Comparison of ENCODE assay signal across 28 cellular contexts in the genomic region with DNA sequence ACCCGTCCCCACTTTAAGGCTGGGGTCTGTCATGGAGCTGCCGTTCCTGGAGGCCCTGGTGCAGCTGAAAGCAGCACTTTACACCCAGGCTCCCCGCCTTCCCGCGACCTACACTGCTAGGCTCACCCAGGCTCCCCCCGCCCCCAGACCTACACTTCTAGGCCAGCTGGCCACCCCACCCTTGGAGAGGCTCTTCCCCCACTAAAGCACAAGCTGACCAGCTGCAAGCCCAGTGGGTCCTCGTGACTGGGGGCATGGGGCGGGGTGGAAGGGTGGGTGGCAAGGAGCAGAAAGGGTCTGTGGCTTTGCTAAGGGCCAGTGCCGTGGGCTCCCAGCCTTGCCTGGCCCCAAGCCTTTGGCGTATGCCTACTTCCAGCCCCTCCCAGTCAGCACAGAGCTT. TPM values are rescaled to one million over a fixed set of nuclear protein-coding genes. Genes with fewer than 3 reads are reported as not detected.
DNase-seq lines count a peak whose midpoint lies in the region; ATAC-seq and TF ChIP-seq lines count a peak whose summit lies in the region.
"Had no signal": no experiment of that assay in that cellular context is flagged by ENCODE, and none has a peak within 500 bp of the region (broad histone marks: within the 10 kb centered on the region; RNA-seq: fewer than 3 reads in every experiment).

No MANE protein-coding gene starts in this region.

- no peak overlapping the region for H3K4me2 ChIP-seq in neuronal stem cell (ENCODE audit: insufficient read depth, low read length, poor library complexity, severe bottlenecking)
- H3K4me2 ChIP-seq: BLaER1 treated with 17β-estradiol and CSF1 and Interleukin-3, amounts not matched to agents 10 nM and 100 nM; SK-N-SH had no signal

- no peaks in the 10 kb centered on the region for H3K27me3 ChIP-seq in right cardiac atrium (ENCODE audit: control insufficient read depth, insufficient read depth)
- peaks cover 72% of the 10 kb centered on the region for H3K27me3 ChIP-seq in left ventricle myocardium inferior (ENCODE audit: low read depth)
- H3K27me3 ChIP-seq in neuronal stem cell (ENCODE audit: control insufficient read depth in 3 of 3, insufficient read depth in 3 of 3, low read depth in 1 of 3, low read length in 3 of 3), result peaks cover 0 to 40% (median 0%) of the 10 kb centered on the region in 3 experiments
- H3K27me3 ChIP-seq in tibial nerve, result peaks cover 0 to 8% of the 10 kb centered on the region in 2 donors

- H3K4ac ChIP-seq in neuronal stem cell (ENCODE audit: low read length), result no peak overlapping the region

- H2BK15ac ChIP-seq in neuronal stem cell (ENCODE audit: low read length), result no peak overlapping the region

- no peak for TF ChIP-seq CTCF in left ventricle myocardium inferior (IDR thresholded peaks at IDR 0.05; ENCODE audit: borderline replicate concordance)
- TF ChIP-seq CTCF in tibial nerve (IDR thresholded peaks at IDR 0.05), result no peak
- TF ChIP-seq CTCF in Calu3 (IDR thresholded peaks at IDR 0.05; ENCODE audit: unreplicated experiment), result no peak

- 69% methylated on average over 10 of the region's 10 CpGs for WGBS in right cardiac atrium
- WGBS in neuronal stem cell (ENCODE audit: extremely low coverage in 2 of 2, insufficient read length in 2 of 2, insufficient replicate concordance in 1 of 2), 2 donors, result no CpG with 5 or more reads among the region's 10 CpGs
- WGBS in tibial nerve, 2 donors, result 51 to 54% methylated on average over 10 of the region's 10 CpGs

- no peak overlapping the region for H2BK12ac ChIP-seq in neuronal stem cell (ENCODE audit: low read length)

- H3K4me1 ChIP-seq in right cardiac atrium (ENCODE audit: control insufficient read depth, insufficient read depth, low read length), result no peaks in the 10 kb centered on the region
- H3K4me1 ChIP-seq in left ventricle myocardium inferior, result no peaks in the 10 kb centered on the region
- H3K4me1 ChIP-seq in neuronal stem cell (ENCODE audit: control insufficient read depth in 2 of 2, insufficient read depth in 1 of 2, low read depth in 1 of 2, low read length in 2 of 2), result peaks cover 0 to 18% of the 10 kb centered on the region in 2 donors
- H3K4me1 ChIP-seq in tibial nerve, result peaks cover 0 to 53% (median 19%) of the 10 kb centered on the region in 4 donors
- H3K4me1 ChIP-seq: BLaER1 treated with 17β-estradiol and CSF1 and Interleukin-3, amounts not matched to agents 10 nM and 100 nM; Caco-2 had no signal

- DNase-seq in right cardiac atrium (peak in 2 of 3 donors; percentile 25 to 28), left ventricle myocardium inferior (no peak), globus pallidus (ENCODE audit: low spot score) (peak; percentile 54), neuronal stem cell (ENCODE audit: low spot score) (no peak), tibial nerve (ENCODE audit: low spot score in 2 of 2) (no peak), SW 1271 (lab: John Stamatoyannopoulos, UW) (no peak), Calu3 (no peak)
- DNase-seq: Caco-2; CD4-positive, alpha-beta memory T cell; DMS 273 treated with DMSO at 0.1 percent for 48 hours; DMS79 treated with DMSO at 0.1 percent for 48 hours; GF-D8; NCI-H1092 treated with DMSO at 0.1 percent for 48 hours; NCI-H1436; NCI-H187; NCI-H2081 treated with DMSO at 0.1 percent for 48 hours; NCI-H2171; NCI-H226; NCI-H510A; NCI-H69; SIG-M5; SK-N-SH had no signal

- H4K8ac ChIP-seq in neuronal stem cell (ENCODE audit: low read depth, low read length), result no peak overlapping the region

- no peak overlapping the region for H2AFZ ChIP-seq in neuronal stem cell (ENCODE audit: low read length)

- no peak overlapping the region for H3K14ac ChIP-seq in neuronal stem cell (ENCODE audit: low read length)

- H3K27ac Mint-ChIP-seq in Calu3 (ENCODE audit: unreplicated experiment), result no peak overlapping the region
- H3K27ac Mint-ChIP-seq: CD4-positive, alpha-beta memory T cell had no signal

- H3K36me3 ChIP-seq in left ventricle myocardium inferior, result no peaks in the 10 kb centered on the region
- H3K36me3 ChIP-seq in neuronal stem cell (replicated peaks in 1 of 2; ENCODE audit: control insufficient read depth in 2 of 2, insufficient read depth in 2 of 2, low read length in 2 of 2), result no peaks in the 10 kb centered on the region
- no peaks in the 10 kb centered on the region for H3K36me3 ChIP-seq in tibial nerve
- H3K36me3 ChIP-seq: BLaER1 treated with 17β-estradiol and CSF1 and Interleukin-3, amounts not matched to agents 10 nM and 100 nM had no signal

- no peak overlapping the region for H2BK120ac ChIP-seq in neuronal stem cell (ENCODE audit: low read depth, low read length)

- no peak overlapping the region for H4K91ac ChIP-seq in neuronal stem cell (ENCODE audit: low read depth, low read length, poor library complexity)

- no peak overlapping the region for H3K27ac ChIP-seq in right cardiac atrium (ENCODE audit: low read length)
- H3K27ac ChIP-seq in left ventricle myocardium inferior (replicated peaks), result no peak overlapping the region
- no peak overlapping the region for H3K27ac ChIP-seq in neuronal stem cell (replicated peaks; ENCODE audit: low read length)
- H3K27ac ChIP-seq in tibial nerve, result peak overlapping the region in 3 of 4 donors; percentile 14 to 88 (median 75)
- H3K27ac ChIP-seq: BLaER1 treated with 17β-estradiol and CSF1 and Interleukin-3, amounts not matched to agents 10 nM and 100 nM; RWPE1 had no signal

- no peaks in the 10 kb centered on the region for H3K9me3 Mint-ChIP-seq in Calu3 (ENCODE audit: low read depth, unreplicated experiment)

- intact Hi-C loops in right cardiac atrium (cut with DNase I) (no loop called here), left ventricle myocardium inferior (cut with micrococcal nuclease) (no loop called here), Calu3 (cut with micrococcal nuclease; ENCODE audit: unreplicated experiment) (no loop called here)

- CTCF ChIA-PET in Calu3 (lab: Charles Lee), result interaction anchor here (1.4 kb wide), 1 partner anchor 9 kb away, joined by 3 read pairs; no protein-coding TSS in a partner anchor

- peak overlapping the region; percentile 1 for H2AK5ac ChIP-seq in neuronal stem cell (ENCODE audit: low read depth, low read length)

- H3K18ac ChIP-seq in neuronal stem cell (ENCODE audit: low read length), result no peak overlapping the region

- TF ChIP-seq POLR2A in tibial nerve (IDR thresholded peaks at IDR 0.05), result no peak

- no peaks in the 10 kb centered on the region for H3K36me3 Mint-ChIP-seq in Calu3 (ENCODE audit: insufficient read depth, unreplicated experiment)
- H3K36me3 Mint-ChIP-seq: CD4-positive, alpha-beta memory T cell had no signal

- no peak overlapping the region for H3K23ac ChIP-seq in neuronal stem cell (ENCODE audit: low read depth, low read length, poor library complexity)

- peaks cover 47% of the 10 kb centered on the region for H3K27me3 Mint-ChIP-seq in Calu3 (ENCODE audit: unreplicated experiment)

- no peaks in the 10 kb centered on the region for H3K79me1 ChIP-seq in neuronal stem cell (ENCODE audit: low read depth, low read length)

- no peak for TF ChIP-seq EP300 in tibial nerve (IDR thresholded peaks at IDR 0.05)

- H3K4me3 ChIP-seq in right cardiac atrium (ENCODE audit: low read length) (no peak overlapping the region), left ventricle myocardium inferior (no peak overlapping the region), neuronal stem cell (ENCODE audit: low read length in 2 of 2) (no peak overlapping the region), tibial nerve (no peak overlapping the region)
- H3K4me3 ChIP-seq: BLaER1 treated with 17β-estradiol and CSF1 and Interleukin-3, amounts not matched to agents 10 nM and 100 nM had no signal

- no peaks in the 10 kb centered on the region for H3K4me1 Mint-ChIP-seq in Calu3 (ENCODE audit: low read depth, unreplicated experiment)
- H3K4me1 Mint-ChIP-seq: CD4-positive, alpha-beta memory T cell had no signal

- H3K9me3 ChIP-seq in right cardiac atrium (ENCODE audit: control insufficient read depth, low read length) (no peaks in the 10 kb centered on the region), left ventricle myocardium inferior (replicated peaks) (peaks cover 21% of the 10 kb centered on the region), neuronal stem cell (replicated peaks in 1 of 2; ENCODE audit: control insufficient read depth in 2 of 2, insufficient read depth in 1 of 2, low read depth in 1 of 2, low read length in 2 of 2) (peaks cover 0 to 3% of the 10 kb centered on the region in 2 donors), tibial nerve (peaks cover 0 to 18% (median 0%) of the 10 kb centered on the region in 4 donors)
- H3K9me3 ChIP-seq: Caco-2, SK-N-SH had no signal

- ATAC-seq in right cardiac atrium (no peak), GM19324 (IDR thresholded peaks at IDR 0.05; ENCODE audit: low FRiP score, unreplicated experiment) (no peak)
- ATAC-seq: Panc1 had no signal

- H3K4me3 Mint-ChIP-seq in Calu3 (ENCODE audit: low read depth, unreplicated experiment), result no peak overlapping the region

- no peak overlapping the region for H2BK5ac ChIP-seq in neuronal stem cell (ENCODE audit: low read length)

- BruUV-seq in Calu3 (replicated peaks; lab: Mats Ljungman, UMichigan), result no TSS peak

- no peak overlapping the region for H3K9ac ChIP-seq in neuronal stem cell (ENCODE audit: low read depth, low read length, poor library complexity)
- H3K9ac ChIP-seq: BLaER1 treated with 17β-estradiol and CSF1 and Interleukin-3, amounts not matched to agents 10 nM and 100 nM; SK-N-SH had no signal

RNA-seq across cellular contexts. Expression of a gene that starts 9.7 kb away (rescaled TPM):
- 1 to 10 TPM in 3 of 4 donors, under 1 TPM in 1; 0.28 to 2.5 (median 1.8) TPM for total RNA-seq in right cardiac atrium
- 1.4 TPM for polyA plus RNA-seq in right cardiac atrium
- 0.52 TPM for total RNA-seq in left ventricle myocardium inferior
- polyA plus RNA-seq in neuronal stem cell (2013, experiment 1 of 2), result 1.5 TPM
- 1.4 TPM for polyA plus RNA-seq in neuronal stem cell (2013, experiment 2 of 2)
- 10 to 100 TPM; 10.0 to 19.2 (median 17.1) TPM for total RNA-seq in tibial nerve
- total RNA-seq in Calu3 (2022), result 24.2 and 28.0 TPM in 2 replicates
- total RNA-seq: OCI-LY7 had no signal
- polyA plus RNA-seq: AG04450 had no signal

Comparison
In these comparisons a context has a peak if more than half of its experiments do, and no peak if none do; other contexts are left out.
1. DNase-seq: peak in right cardiac atrium (2 of 3) and globus pallidus (single experiment); none in left ventricle myocardium inferior (single experiment), neuronal stem cell (single experiment), tibial nerve (0 of 2), SW 1271 (0 of 2) and Calu3 (single experiment).
2. H3K27ac ChIP-seq: peak in tibial nerve (3 of 4); none in right cardiac atrium (single experiment), left ventricle myocardium inferior (single experiment) and neuronal stem cell (single experiment).